8 cellular contexts compared by ENCODE assay signal in the genomic region with DNA sequence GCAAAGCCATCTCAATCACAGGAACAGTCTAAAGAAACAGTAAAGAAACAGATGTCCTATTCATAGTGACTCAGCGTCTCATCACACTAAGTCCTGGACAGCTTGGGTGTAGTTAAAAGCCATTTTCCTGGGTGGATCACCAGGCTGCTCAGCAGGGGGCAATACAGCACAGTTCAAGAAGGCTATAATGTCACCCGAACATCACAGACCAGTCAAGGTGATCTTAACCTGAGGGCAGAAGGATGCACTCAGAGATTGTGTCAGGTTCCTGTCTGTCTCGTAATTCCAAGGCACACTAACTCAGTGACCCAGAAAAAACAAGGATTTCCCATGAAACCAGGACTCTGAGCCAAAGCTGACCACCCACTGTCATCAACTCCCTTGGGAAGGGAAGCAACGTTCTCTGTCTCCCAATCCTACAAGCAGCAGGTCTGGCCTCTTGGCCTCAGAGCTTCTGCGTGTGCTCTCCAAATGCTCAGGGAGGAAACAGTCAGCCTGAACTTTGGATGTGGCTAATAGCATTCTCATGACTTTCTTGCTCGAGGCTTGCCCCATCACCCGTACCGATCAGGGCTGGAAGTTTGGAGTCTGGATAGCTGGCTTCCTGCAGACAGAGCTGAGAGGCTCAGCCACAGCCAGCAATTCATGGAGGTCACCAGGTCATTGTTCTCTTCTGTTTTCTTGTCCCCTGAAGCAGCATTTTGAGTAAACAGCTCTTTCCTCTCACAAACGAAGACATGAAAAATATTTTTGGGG.
A peak's percentile ranks its signal among the peaks of the same experiment; 100 is the strongest.
DNase-seq lines count a peak whose midpoint lies in the region; TF ChIP-seq lines count a peak whose summit lies in the region.

No MANE protein-coding gene starts in this region.

- no peaks in the 10 kb centered on the region for H3K27me3 ChIP-seq in smooth muscle cell (ENCODE audit: low read depth)
- H3K27me3 ChIP-seq in esophagus squamous epithelium = no peaks in the 10 kb centered on the region

- H3F3A ChIP-seq in smooth muscle cell (ENCODE audit: low read depth) = peaks cover 3% of the 10 kb centered on the region

- no peak overlapping the region for H3K4me2 ChIP-seq in smooth muscle cell

- no peaks in the 10 kb centered on the region for H3K79me2 ChIP-seq in smooth muscle cell (ENCODE audit: low read depth)

- H3K4me1 ChIP-seq in smooth muscle cell (ENCODE audit: low read depth) (no peaks in the 10 kb centered on the region), esophagus squamous epithelium (peaks cover 0 to 3% (median 0%) of the 10 kb centered on the region in 3 donors)

- no peaks in the 10 kb centered on the region for H4K20me1 ChIP-seq in smooth muscle cell (ENCODE audit: low read depth)

- no peak for TF ChIP-seq POLR2A in esophagus squamous epithelium (IDR thresholded peaks at IDR 0.05)

- H3K27ac ChIP-seq in smooth muscle cell (ENCODE audit: low read depth) (no peak overlapping the region), esophagus squamous epithelium (peak overlapping the region in 2 of 4 donors; percentile 1 to 46)

- 36% methylated on average over 9 of the region's 9 CpGs for WGBS in smooth muscle cell (ENCODE audit: low lambda C conversion rate)
- WGBS in esophagus squamous epithelium, 2 donors = 36 to 43% methylated on average over 6 to 7 of the region's 9 CpGs

- H3K36me3 ChIP-seq in smooth muscle cell (ENCODE audit: low read depth) = no peaks in the 10 kb centered on the region
- no peaks in the 10 kb centered on the region for H3K36me3 ChIP-seq in esophagus squamous epithelium

- no peak overlapping the region for H3K4me3 ChIP-seq in GM12865 (ENCODE audit: low read depth, low read length)
- no peak overlapping the region for H3K4me3 ChIP-seq in fibroblast of villous mesenchyme (ENCODE audit: low read depth, low read length)
- no peak overlapping the region for H3K4me3 ChIP-seq in smooth muscle cell
- H3K4me3 ChIP-seq in esophagus squamous epithelium = no peak overlapping the region

- H2AFZ ChIP-seq in smooth muscle cell (ENCODE audit: low read depth) = no peak overlapping the region

- intact Hi-C loops in esophagus squamous epithelium (cut with DNase I) = no loop called here

- H3K9me3 ChIP-seq in smooth muscle cell (replicated peaks; ENCODE audit: low read depth) (no peaks in the 10 kb centered on the region), esophagus squamous epithelium (no peaks in the 10 kb centered on the region)

- DNase-seq in GM12865 (ENCODE audit: low read depth) = peak; percentile 10
- DNase-seq in SK-N-DZ (ENCODE audit: low spot score) = peak; percentile 56
- DNase-seq in fibroblast of villous mesenchyme (ENCODE audit: low read depth) = peak; percentile 82
- DNase-seq in smooth muscle cell (lab: John Stamatoyannopoulos, UW; ENCODE audit: unreplicated experiment) = no peak
- DNase-seq in OCI-M2 (lab: John Stamatoyannopoulos, UW; ENCODE audit: unreplicated experiment) = no peak
- no peak for DNase-seq in stimulated activated CD4-positive, alpha-beta T cell treated with anti-CD3 and anti-CD28 coated beads, Interleukin-2, amount 100 ng/mL, for 48 hours
- DNase-seq in activated CD4-positive, CD25-positive, alpha-beta regulatory T cell (lab: John Stamatoyannopoulos, UW) = no peak
- no peak for DNase-seq in esophagus squamous epithelium (lab: John Stamatoyannopoulos, UW)

- no peak overlapping the region for H3K9ac ChIP-seq in smooth muscle cell (ENCODE audit: low read depth)

- TF ChIP-seq CTCF in GM12865 (IDR thresholded peaks at IDR 0.05; ENCODE audit: insufficient read depth, low read depth, low read length, missing control alignments) = no peak
- peak; percentile 36 for TF ChIP-seq CTCF in fibroblast of villous mesenchyme (IDR thresholded peaks at IDR 0.05; ENCODE audit: insufficient read depth, low read depth, low read length)
- peak; percentile 36 for TF ChIP-seq CTCF in smooth muscle cell (IDR thresholded peaks at IDR 0.05; ENCODE audit: borderline replicate concordance, insufficient read depth, poor library complexity, severe bottlenecking)
- no peak for TF ChIP-seq CTCF in esophagus squamous epithelium (IDR thresholded peaks at IDR 0.05)

Comparison
In these comparisons a context has a peak if more than half of its experiments do, and no peak if none do; other contexts are left out.
1. DNase-seq: peak in GM12865 (single experiment), SK-N-DZ (single experiment) and fibroblast of villous mesenchyme (single experiment); none in smooth muscle cell (single experiment), OCI-M2 (single experiment), stimulated activated CD4-positive, alpha-beta T cell treated with anti-CD3 and anti-CD28 coated beads, Interleukin-2, amount 100 ng/mL, for 48 hours (0 of 2), activated CD4-positive, CD25-positive, alpha-beta regulatory T cell (0 of 4) and esophagus squamous epithelium (single experiment).
2. CTCF ChIP-seq: peak in fibroblast of villous mesenchyme (single experiment) and smooth muscle cell (single experiment); none in GM12865 (single experiment) and esophagus squamous epithelium (0 of 6).